In the genomic region with DNA sequence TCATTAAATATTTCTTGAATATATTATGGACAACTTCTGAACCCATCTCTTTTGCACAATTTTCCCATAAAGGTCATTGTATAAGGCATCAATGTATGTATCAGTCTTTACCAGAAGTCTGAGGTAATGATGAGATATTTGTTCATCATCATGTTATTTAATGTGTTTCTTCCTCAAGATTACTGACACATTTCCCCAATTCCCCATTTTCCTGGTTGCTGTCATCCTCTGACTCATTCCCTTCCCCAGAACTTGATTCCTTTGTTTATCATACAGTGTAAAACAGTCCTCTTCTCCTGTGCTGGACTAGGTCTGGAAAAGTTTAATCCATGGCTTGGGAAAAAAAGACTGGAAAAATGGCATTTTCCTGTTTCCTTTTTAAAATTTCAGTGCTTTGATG, we compare ENCODE assay signal across 17 cellular contexts.
DNase-seq lines count a peak whose midpoint lies in the region; ATAC-seq and TF ChIP-seq lines count a peak whose summit lies in the region.
"Had no signal": no experiment of that assay in that cellular context is flagged by ENCODE, and none has a peak within 500 bp of the region (broad histone marks: within the 10 kb centered on the region; RNA-seq: fewer than 3 reads in every experiment).

No MANE protein-coding gene starts in this region.

- H3K9me3 ChIP-seq in AG04450 (ENCODE audit: control insufficient read depth, insufficient read depth, low read length) (no peaks in the 10 kb centered on the region), testis (no peaks in the 10 kb centered on the region)
- H3K9me3 ChIP-seq: left ventricle myocardium inferior, prostate gland, SJSA1, suprapubic skin had no signal

- in situ Hi-C loops in astrocyte of the spinal cord (cut with HindIII; ENCODE audit: low sequenced_read_pairs): no loop called here

- TF ChIP-seq CTCF in AG04450 (IDR thresholded peaks at IDR 0.05; ENCODE audit: low read depth, low read length) (no peak), astrocyte of the spinal cord (IDR thresholded peaks at IDR 0.05; ENCODE audit: low read depth, low read length) (no peak), testis (IDR thresholded peaks at IDR 0.05) (no peak)

- POLR2A ChIA-PET in AG04450 (lab: Yijun Ruan, JAX): no interaction called here

- H3K27ac ChIP-seq in AG04450 (ENCODE audit: low read depth, low read length) (no peak overlapping the region), testis (no peak overlapping the region)
- H3K27ac ChIP-seq: left ventricle myocardium inferior, prostate gland, SJSA1, suprapubic skin had no signal

- intact Hi-C loops in testis (cut with DNase I; ENCODE audit: low total_unique reads): no loop called here

- DNase-seq in AG04450 (ENCODE audit: low read depth, low spot score) (peak; percentile 24), HCEC 1CT (peak; percentile 85), astrocyte of the spinal cord (ENCODE audit: low read depth, low spot score) (peak; percentile 27), iris pigment epithelial cell (ENCODE audit: low read depth) (peak; percentile 26), NCI-H187 (lab: John Stamatoyannopoulos, UW) (no peak), testis (no peak), middle frontal gyrus (ENCODE audit: extremely low spot score, low spot score) (no peak)
- DNase-seq: activated CD4-positive, alpha-beta T cell treated with anti-CD3 and anti-CD28 coated beads, Interleukin-2, amount 50 U/mL, for 48 hours; activated T-cell treated with anti-CD3 and anti-CD28 coated beads, Interleukin-2, amount 50 U/mL, for 72 hours; hypothalamus; left ventricle myocardium inferior; naive thymus-derived CD8-positive, alpha-beta T cell; NCI-H1105 treated with DMSO at 0.1 percent for 48 hours had no signal

- no peaks in the 10 kb centered on the region for H3K36me3 ChIP-seq in testis (ENCODE audit: low read depth, missing control alignments)
- H3K36me3 ChIP-seq: left ventricle myocardium inferior, prostate gland, SJSA1, suprapubic skin had no signal

- CTCF ChIA-PET in AG04450 (lab: Charles Lee): no interaction called here

- no peaks in the 10 kb centered on the region for H3K4me1 ChIP-seq in testis
- H3K4me1 ChIP-seq: left ventricle myocardium inferior, prostate gland, SJSA1, suprapubic skin had no signal

- H3K4me3 ChIP-seq in AG04450 (ENCODE audit: low read depth, low read length): no peak overlapping the region
- no peak overlapping the region for H3K4me3 ChIP-seq in astrocyte of the spinal cord (ENCODE audit: low read depth, low read length)
- H3K4me3 ChIP-seq in testis: no peak overlapping the region
- H3K4me3 ChIP-seq: left ventricle myocardium inferior, prostate gland, SJSA1, suprapubic skin had no signal

- no peak for ATAC-seq in GM21528 (IDR thresholded peaks at IDR 0.05; ENCODE audit: low FRiP score, unreplicated experiment)
- ATAC-seq: activated T-cell treated with anti-CD3 and anti-CD28 coated beads, Interleukin-2, amount 50 U/mL, for 72 hours; naive thymus-derived CD8-positive, alpha-beta T cell had no signal

- TF ChIP-seq POLR2A in testis (IDR thresholded peaks at IDR 0.05): no peak

- H3K27me3 ChIP-seq in AG04450 (ENCODE audit: control insufficient read depth, insufficient read depth, low read length) (no peaks in the 10 kb centered on the region), testis (no peaks in the 10 kb centered on the region)
- H3K27me3 ChIP-seq: SJSA1, suprapubic skin had no signal

Comparison
In these comparisons a context has a peak if more than half of its experiments do, and no peak if none do; other contexts are left out.
1. DNase-seq: peak in AG04450 (single experiment), HCEC 1CT (single experiment), astrocyte of the spinal cord (single experiment) and iris pigment epithelial cell (single experiment); none in NCI-H187 (0 of 2), testis (single experiment) and middle frontal gyrus (single experiment).